In the genomic region with DNA sequence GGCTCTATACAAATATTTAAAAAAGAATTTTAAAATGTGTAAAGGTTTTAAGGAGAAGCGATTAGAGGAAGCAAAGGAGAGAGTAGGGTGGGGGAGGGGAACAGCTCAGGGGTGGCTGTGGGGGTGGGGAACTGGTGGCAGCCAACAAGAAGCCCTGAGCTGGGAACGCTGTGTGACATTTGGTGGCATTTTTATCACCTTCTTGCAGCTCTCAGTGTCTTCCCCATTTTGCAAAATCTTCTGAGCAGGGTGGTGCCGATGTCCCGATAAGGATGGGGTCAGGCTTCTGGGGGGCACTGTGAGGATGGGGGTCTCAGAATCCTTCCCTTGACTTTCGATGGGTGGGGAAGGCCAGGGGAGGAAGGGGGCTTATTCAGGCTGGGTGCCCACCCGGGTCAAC, we compare ENCODE assay signal across 1 cellular context.
TF ChIP-seq lines count a peak whose summit lies in the region.
"Not testable (repeated sequence)": the region's sequence is repeated elsewhere in the genome, so short reads cannot be mapped to it uniquely, and the experiment has no call there.

No MANE protein-coding gene starts in this region.

TF ChIP-seq in K562, 482 proteins besides CTCF, POLR2A, EP300 and RAD21:
- TF ChIP-seq SPI1 (IDR thresholded peaks at IDR 0.05; ENCODE audit: borderline replicate concordance, low read depth, low read length) = peak; percentile 73; the same call in 1 of the 2 replicates
- 0 out of 4 replicates have a peak, but pooled peaks of 1 of the 2 experiments have one; percentile 12 for TF ChIP-seq ZNF639 (CRISPR knock-in tag; conservative IDR thresholded peaks at IDR 0.05 in 1 of 2, IDR thresholded peaks at IDR 0.05 in 1 of 2)
- peak; percentile 24; the same call in 1 of the 2 replicates for TF ChIP-seq TEAD4 (IDR thresholded peaks at IDR 0.05; ENCODE audit: low read length)
- not testable (repeated sequence) for TF ChIP-seq TEAD4 (CRISPR knock-in tag; IDR thresholded peaks at IDR 0.05; ENCODE audit: borderline replicate concordance)
- peak; percentile 47; the same call in 1 of the 2 replicates for TF ChIP-seq CHD2 (IDR thresholded peaks at IDR 0.05; ENCODE audit: low read depth, low read length)
- 0 out of 2 replicates have a peak, but pooled peaks have one; percentile 11 for TF ChIP-seq CBFA2T3 (IDR thresholded peaks at IDR 0.05)
- TF ChIP-seq ZBTB7A (IDR thresholded peaks at IDR 0.05; ENCODE audit: borderline replicate concordance, control insufficient read depth, low read depth, low read length) = peak; percentile 47; the same call in 1 of the 2 replicates
